ENCODE assay signal across 20 cellular contexts in genomic region chr4:89213382-89213701, GRCh38.
"Had no signal": no experiment of that assay in that cellular context is flagged by ENCODE, and none has a peak within 500 bp of the region (broad histone marks: within the 10 kb centered on the region; RNA-seq: fewer than 3 reads in every experiment).

No MANE protein-coding gene starts in this region.

- ATAC-seq: effector memory CD8-positive, alpha-beta T cell; gastroesophageal sphincter; left lobe of liver; naive thymus-derived CD4-positive, alpha-beta T cell; sciatic nerve; stimulated activated memory B cell treated with anti-CD40 and anti-IgM and Interleukin-4, amounts not matched to agents 10 μg/mL and 1 μg/mL and 100 μg/mL, for 72 hours had no signal

- H3K27ac Mint-ChIP-seq: effector memory CD8-positive, alpha-beta T cell; naive thymus-derived CD4-positive, alpha-beta T cell; stimulated activated memory B cell treated with anti-CD40 and anti-IgM and Interleukin-4, amounts not matched to agents 10 μg/mL and 1 μg/mL and 100 μg/mL, for 72 hours; stimulated activated naive CD8-positive, alpha-beta T cell treated with anti-CD3 and anti-CD28 coated beads, Interleukin-15, Interleukin-2, amounts not matched to agents 100 ng/mL and 50 ng/mL, for 24 hours had no signal

- DNase-seq: effector memory CD8-positive, alpha-beta T cell; glutamatergic neuron; islet precursor cell; naive thymus-derived CD4-positive, alpha-beta T cell; posterior cingulate gyrus; spleen; stimulated activated CD4-positive, alpha-beta T cell treated with anti-CD3 and anti-CD28 coated beads, Interleukin-15, amount 100 ng/mL, for 24 hours; stimulated activated CD4-positive, alpha-beta T cell treated with anti-CD3 and anti-CD28 coated beads, Interleukin-1b, Interleukin-23, amount 100 ng/mL, for 48 hours; stimulated activated CD4-positive, alpha-beta T cell treated with anti-CD3 and anti-CD28 coated beads, Interleukin-4, amount 100 ng/mL, for 24 hours; tibial artery; upper lobe of left lung; uterus had no signal

- H3K36me3 Mint-ChIP-seq: stimulated activated memory B cell treated with anti-CD40 and anti-IgM and Interleukin-4, amounts not matched to agents 10 μg/mL and 1 μg/mL and 100 μg/mL, for 72 hours had no signal

- H3K4me3 ChIP-seq: esophagus muscularis mucosa, gastroesophageal sphincter, spleen, tibial artery, upper lobe of left lung, uterus had no signal

- H3K27ac ChIP-seq: epithelial cell of prostate, esophagus muscularis mucosa, gastroesophageal sphincter, neutrophil, spleen, tibial artery, upper lobe of left lung, uterus had no signal

- H3K27me3 ChIP-seq: esophagus muscularis mucosa, gastroesophageal sphincter, neutrophil, spleen, tibial artery, upper lobe of left lung, uterus had no signal

- H3K36me3 ChIP-seq: esophagus muscularis mucosa, gastroesophageal sphincter, neutrophil, spleen, tibial artery, upper lobe of left lung, uterus had no signal

- H3K4me1 Mint-ChIP-seq: naive thymus-derived CD4-positive, alpha-beta T cell had no signal

- H3K27me3 Mint-ChIP-seq: stimulated activated naive CD8-positive, alpha-beta T cell treated with anti-CD3 and anti-CD28 coated beads, Interleukin-15, Interleukin-2, amounts not matched to agents 100 ng/mL and 50 ng/mL, for 24 hours had no signal

- H3K9me3 Mint-ChIP-seq: effector memory CD8-positive, alpha-beta T cell; stimulated activated memory B cell treated with anti-CD40 and anti-IgM and Interleukin-4, amounts not matched to agents 10 μg/mL and 1 μg/mL and 100 μg/mL, for 72 hours had no signal

- H3K4me1 ChIP-seq: esophagus muscularis mucosa, gastroesophageal sphincter, spleen, tibial artery, upper lobe of left lung, uterus had no signal

- H3K4me3 Mint-ChIP-seq: effector memory CD8-positive, alpha-beta T cell; naive thymus-derived CD4-positive, alpha-beta T cell; stimulated activated memory B cell treated with anti-CD40 and anti-IgM and Interleukin-4, amounts not matched to agents 10 μg/mL and 1 μg/mL and 100 μg/mL, for 72 hours; stimulated activated naive CD8-positive, alpha-beta T cell treated with anti-CD3 and anti-CD28 coated beads, Interleukin-15, Interleukin-2, amounts not matched to agents 100 ng/mL and 50 ng/mL, for 24 hours had no signal
